Comparison of ENCODE assay signal across 7 cellular contexts in the genomic region with DNA sequence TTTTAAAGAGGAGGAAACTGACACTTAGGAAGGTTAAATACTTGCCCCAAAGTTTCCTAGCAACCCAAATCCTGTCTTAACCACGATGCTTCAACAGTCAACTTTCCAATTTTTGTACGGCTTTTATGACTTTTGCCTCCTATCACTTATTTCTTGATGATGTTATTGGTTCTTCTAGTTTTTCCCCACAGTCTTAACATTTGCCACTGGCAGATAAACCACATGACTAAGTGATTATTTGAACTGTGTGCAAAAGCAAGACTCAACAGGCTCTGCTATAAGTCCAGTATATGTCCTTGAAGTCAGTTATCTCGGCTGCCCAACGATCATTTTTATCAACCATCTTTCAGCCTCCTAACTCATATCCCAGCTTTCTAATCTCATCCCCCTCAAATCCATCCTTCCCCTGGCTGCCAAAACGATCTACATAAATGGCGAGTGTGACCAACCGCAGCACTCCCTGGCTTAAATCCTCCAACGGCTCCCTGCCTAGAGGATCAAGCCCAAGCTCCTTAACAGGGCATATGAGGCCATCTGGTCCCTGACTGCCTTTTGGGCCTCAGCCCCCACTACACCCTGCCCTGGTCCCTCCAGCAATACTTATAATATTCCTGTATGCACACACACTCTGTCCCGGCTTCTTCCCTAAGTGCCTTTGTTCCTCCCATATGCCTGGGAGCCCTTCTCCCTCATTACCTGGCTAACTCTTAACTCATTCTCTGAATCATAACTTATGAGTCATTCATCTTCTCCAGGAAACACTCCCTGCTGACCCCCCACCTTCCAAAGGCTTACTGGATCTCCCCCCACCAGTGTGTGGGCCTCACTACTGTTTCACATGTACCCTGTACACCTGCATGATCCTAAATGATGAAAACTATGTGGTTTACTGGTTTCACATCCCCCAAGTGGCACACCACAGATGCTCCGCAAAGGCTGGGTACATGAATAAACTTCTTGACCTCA. TPM values are rescaled to one million over a fixed set of nuclear protein-coding genes. Genes with fewer than 3 reads are reported as not detected.
DNase-seq lines count a peak whose midpoint lies in the region; ATAC-seq and TF ChIP-seq lines count a peak whose summit lies in the region.

No MANE protein-coding gene starts in this region.

- H3K4me3 ChIP-seq in lower lobe of right lung (no peak overlapping the region), upper lobe of right lung (no peak overlapping the region), HAP-1 (no peak overlapping the region)

- peaks cover 6% of the 10 kb centered on the region for H3K36me3 Mint-ChIP-seq in activated naive CD8-positive, alpha-beta T cell treated with anti-CD3 and anti-CD28 coated beads, Interleukin-2, amount 50 U/mL, for 24 hours (ENCODE audit: low read depth)

- intact Hi-C loops in lower lobe of right lung (cut with DNase I) (no loop called here), upper lobe of right lung (cut with DNase I) (no loop called here)

- in situ Hi-C loops in HAP-1 (cut with MboI; ENCODE audit: low sequenced_read_pairs), result no loop called here

- H3K9me3 ChIP-seq in lower lobe of right lung, result no peaks in the 10 kb centered on the region
- no peaks in the 10 kb centered on the region for H3K9me3 ChIP-seq in upper lobe of right lung
- no peaks in the 10 kb centered on the region for H3K9me3 ChIP-seq in HAP-1

- no peaks in the 10 kb centered on the region for H3K27me3 ChIP-seq in lower lobe of right lung (ENCODE audit: low read depth)
- no peaks in the 10 kb centered on the region for H3K27me3 ChIP-seq in upper lobe of right lung
- no peaks in the 10 kb centered on the region for H3K27me3 ChIP-seq in HAP-1 (ENCODE audit: low read depth)

- ATAC-seq in GM18861 (IDR thresholded peaks at IDR 0.05; ENCODE audit: unreplicated experiment), result peak; percentile 67
- peak; percentile 74 for ATAC-seq in HG02642 (IDR thresholded peaks at IDR 0.05; ENCODE audit: poor library complexity, unreplicated experiment)
- ATAC-seq in activated naive CD8-positive, alpha-beta T cell treated with anti-CD3 and anti-CD28 coated beads, Interleukin-2, amount 50 U/mL, for 24 hours, result peak; percentile 72
- ATAC-seq in lower lobe of right lung, result peak; percentile 15 to 43
- ATAC-seq in upper lobe of right lung, result peak; percentile 2

- DNase-seq in NCI-H226 (peak; percentile 89), lower lobe of right lung (no peak), upper lobe of right lung (no peak), HAP-1 (ENCODE audit: low spot score in 2 of 2) (no peak)
- peak; percentile 64 for DNase-seq in activated naive CD8-positive, alpha-beta T cell treated with anti-CD3 and anti-CD28 coated beads, Interleukin-2, amount 50 U/mL, for 24 hours

- H3K4me1 ChIP-seq in lower lobe of right lung (peaks cover 91% of the 10 kb centered on the region), upper lobe of right lung (peaks cover 68% of the 10 kb centered on the region), HAP-1 (peaks cover 53% of the 10 kb centered on the region)

- H3K27me3 Mint-ChIP-seq in activated naive CD8-positive, alpha-beta T cell treated with anti-CD3 and anti-CD28 coated beads, Interleukin-2, amount 50 U/mL, for 24 hours, result peaks cover 3% of the 10 kb centered on the region

- H3K4me3 Mint-ChIP-seq in activated naive CD8-positive, alpha-beta T cell treated with anti-CD3 and anti-CD28 coated beads, Interleukin-2, amount 50 U/mL, for 24 hours, result peak overlapping the region; percentile 64

- TF ChIP-seq CTCF in lower lobe of right lung (IDR thresholded peaks at IDR 0.05) (no peak), upper lobe of right lung (IDR thresholded peaks at IDR 0.05) (no peak)

- H3K27ac ChIP-seq in lower lobe of right lung (peak overlapping the region; percentile 94), upper lobe of right lung (peak overlapping the region; percentile 90)

- no peaks in the 10 kb centered on the region for H3K9me3 Mint-ChIP-seq in activated naive CD8-positive, alpha-beta T cell treated with anti-CD3 and anti-CD28 coated beads, Interleukin-2, amount 50 U/mL, for 24 hours

- H3K36me3 ChIP-seq in lower lobe of right lung (no peaks in the 10 kb centered on the region), upper lobe of right lung (no peaks in the 10 kb centered on the region), HAP-1 (replicated peaks) (no peaks in the 10 kb centered on the region)

- peak overlapping the region; percentile 83 for H3K27ac Mint-ChIP-seq in activated naive CD8-positive, alpha-beta T cell treated with anti-CD3 and anti-CD28 coated beads, Interleukin-2, amount 50 U/mL, for 24 hours

- peaks cover 97% of the 10 kb centered on the region for H3K4me1 Mint-ChIP-seq in activated naive CD8-positive, alpha-beta T cell treated with anti-CD3 and anti-CD28 coated beads, Interleukin-2, amount 50 U/mL, for 24 hours

RNA-seq across cellular contexts. Expression of a gene that starts 8.8 kb away (rescaled TPM):
- total RNA-seq in lower lobe of right lung, result 34.5 TPM
- 36.3 TPM for total RNA-seq in upper lobe of right lung

RNA-seq across cellular contexts. Expression of a gene that starts 51.9 kb away (rescaled TPM):
- total RNA-seq in lower lobe of right lung, result 28.2 TPM
- 33.0 TPM for total RNA-seq in upper lobe of right lung

Comparison
In these comparisons a context has a peak if more than half of its experiments do, and no peak if none do; other contexts are left out.
1. ATAC-seq: peak in every context shown above with its lines; median percentile 74 in HG02642; 72 in activated naive CD8-positive, alpha-beta T cell treated with anti-CD3 and anti-CD28 coated beads, Interleukin-2, amount 50 U/mL, for 24 hours; 67 in GM18861; 29 in lower lobe of right lung; 2 in upper lobe of right lung.
2. DNase-seq: peak in NCI-H226 (single experiment) and activated naive CD8-positive, alpha-beta T cell treated with anti-CD3 and anti-CD28 coated beads, Interleukin-2, amount 50 U/mL, for 24 hours (single experiment); none in lower lobe of right lung (single experiment), upper lobe of right lung (single experiment) and HAP-1 (0 of 2).